Comparison of ENCODE assay signal across 12 cellular contexts in the genomic region with DNA sequence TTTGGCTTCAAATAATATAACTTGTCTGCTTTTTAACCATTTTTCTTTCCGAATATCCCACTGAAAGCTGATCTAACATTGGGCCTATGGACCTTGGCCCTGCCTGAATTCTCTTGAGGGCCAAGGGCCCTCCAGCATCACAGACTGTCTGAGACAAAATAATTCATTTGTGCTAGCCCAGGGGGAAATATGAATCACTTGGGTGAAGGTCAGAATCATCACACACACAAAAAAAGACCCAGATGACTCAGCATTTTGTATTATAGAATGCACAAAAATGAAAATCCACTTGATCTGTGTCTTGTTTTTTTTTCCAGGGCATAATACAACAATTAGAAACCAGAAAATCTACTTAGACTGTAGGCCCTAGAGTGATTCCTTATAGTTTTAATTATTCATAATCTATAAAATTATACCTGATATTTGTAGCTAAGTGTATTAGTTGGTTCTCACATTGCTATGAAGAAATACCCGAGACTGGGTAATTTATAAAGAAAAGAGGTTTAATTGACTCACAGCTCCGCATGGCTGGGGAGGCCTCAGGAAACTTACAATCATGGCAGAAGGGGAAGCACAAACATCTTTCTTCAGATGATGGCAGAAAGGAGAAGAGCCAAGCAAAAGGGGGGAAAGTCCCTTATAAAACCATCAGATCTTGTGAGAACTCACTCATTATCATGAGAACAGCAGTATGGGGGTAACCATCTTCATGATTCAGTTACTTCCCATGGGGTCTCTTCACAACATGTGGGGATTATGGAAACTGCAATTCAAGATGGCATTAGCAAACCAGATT. TPM values are rescaled to one million over a fixed set of nuclear protein-coding genes. Genes with fewer than 3 reads are reported as not detected.
DNase-seq lines count a peak whose midpoint lies in the region; ATAC-seq and TF ChIP-seq lines count a peak whose summit lies in the region.
"Had no signal": no experiment of that assay in that cellular context is flagged by ENCODE, and none has a peak within 500 bp of the region (broad histone marks: within the 10 kb centered on the region; RNA-seq: fewer than 3 reads in every experiment).

No MANE protein-coding gene starts in this region.

- H3K4me3 ChIP-seq in Panc1 (ENCODE audit: low read depth in 2 of 2, low read length in 2 of 2): no peak overlapping the region
- H3K4me3 ChIP-seq in right cardiac atrium (ENCODE audit: low read length): no peak overlapping the region
- H3K4me3 ChIP-seq in WERI-Rb-1 (ENCODE audit: low read depth, low read length): no peak overlapping the region
- H3K4me3 ChIP-seq: BLaER1, lower lobe of right lung, vagina had no signal

- H3K27me3 ChIP-seq in Panc1 (ENCODE audit: control insufficient read depth, insufficient read depth, low read length): no peaks in the 10 kb centered on the region
- no peaks in the 10 kb centered on the region for H3K27me3 ChIP-seq in right cardiac atrium (ENCODE audit: control insufficient read depth, insufficient read depth)
- no peaks in the 10 kb centered on the region for H3K27me3 ChIP-seq in WERI-Rb-1 (ENCODE audit: insufficient read depth, low read depth, severe bottlenecking)
- H3K27me3 ChIP-seq: BLaER1, vagina had no signal

- POLR2A ChIA-PET in Panc1 (lab: Charles Lee): no interaction called here

- WGBS in right cardiac atrium: 89% methylated on average over 3 of the region's 3 CpGs

- H3K4me1 ChIP-seq in Panc1 (ENCODE audit: control insufficient read depth, insufficient read depth, low read length): no peaks in the 10 kb centered on the region; the same call in 1 of the 2 replicates
- H3K4me1 ChIP-seq in right cardiac atrium (ENCODE audit: control insufficient read depth, insufficient read depth, low read length): no peaks in the 10 kb centered on the region
- H3K4me1 ChIP-seq: BLaER1, lower lobe of right lung, vagina had no signal

- peak overlapping the region; percentile 83 for H3K27ac Mint-ChIP-seq in activated naive CD4-positive, alpha-beta T cell treated with anti-CD3 and anti-CD28 coated beads for 36 hours
- H3K27ac Mint-ChIP-seq in stimulated activated naive B cell treated with anti-CD40 and anti-IgM and Interleukin-4, amounts not matched to agents 10 μg/mL and 1 μg/mL and 100 μg/mL, for 72 hours: peak overlapping the region; percentile 75
- H3K27ac Mint-ChIP-seq: effector memory CD8-positive, alpha-beta T cell had no signal

- ATAC-seq in Panc1 (no peak), GM18868 (IDR thresholded peaks at IDR 0.05; ENCODE audit: unreplicated experiment) (no peak), right cardiac atrium (no peak)
- peak; percentile 73 to 89 for ATAC-seq in stimulated activated naive B cell treated with anti-CD40 and anti-IgM and Interleukin-4, amounts not matched to agents 10 μg/mL and 1 μg/mL and 100 μg/mL, for 72 hours (replicated peaks)
- ATAC-seq: effector memory CD8-positive, alpha-beta T cell; lower lobe of right lung had no signal

- no peaks in the 10 kb centered on the region for H3K36me3 Mint-ChIP-seq in activated naive CD4-positive, alpha-beta T cell treated with anti-CD3 and anti-CD28 coated beads for 36 hours (ENCODE audit: low read depth)
- H3K36me3 Mint-ChIP-seq in stimulated activated naive B cell treated with anti-CD40 and anti-IgM and Interleukin-4, amounts not matched to agents 10 μg/mL and 1 μg/mL and 100 μg/mL, for 72 hours: peaks cover 0 to 4% of the 10 kb centered on the region in 2 donors

- H3K4me1 Mint-ChIP-seq in activated naive CD4-positive, alpha-beta T cell treated with anti-CD3 and anti-CD28 coated beads for 36 hours (ENCODE audit: low read depth): peaks cover 12% of the 10 kb centered on the region
- peaks cover 6% of the 10 kb centered on the region in 2 donors for H3K4me1 Mint-ChIP-seq in stimulated activated naive B cell treated with anti-CD40 and anti-IgM and Interleukin-4, amounts not matched to agents 10 μg/mL and 1 μg/mL and 100 μg/mL, for 72 hours

- intact Hi-C loops in activated naive CD4-positive, alpha-beta T cell treated with anti-CD3 and anti-CD28 coated beads for 36 hours (cut with micrococcal nuclease): loop anchor here (1.0 to 10.0 kb wide), 4 partner anchors 16 to 1577 kb away; no protein-coding TSS in a partner anchor
- intact Hi-C loops in Panc1 (cut with micrococcal nuclease; ENCODE audit: unreplicated experiment): no loop called here
- intact Hi-C loops in right cardiac atrium (cut with DNase I): no loop called here

- BruUV-seq in Panc1 (replicated peaks; lab: Mats Ljungman, UMichigan): no TSS peak

- in situ Hi-C loops in Panc1 (cut with HindIII; ENCODE audit: low pct_unique_long_range_greater_than_20kb, low sequenced_read_pairs): no loop called here

- H3K4me3 Mint-ChIP-seq in activated naive CD4-positive, alpha-beta T cell treated with anti-CD3 and anti-CD28 coated beads for 36 hours: no peak overlapping the region
- no peak overlapping the region for H3K4me3 Mint-ChIP-seq in stimulated activated naive B cell treated with anti-CD40 and anti-IgM and Interleukin-4, amounts not matched to agents 10 μg/mL and 1 μg/mL and 100 μg/mL, for 72 hours
- H3K4me3 Mint-ChIP-seq: effector memory CD8-positive, alpha-beta T cell had no signal

- H3K27me3 Mint-ChIP-seq in activated naive CD4-positive, alpha-beta T cell treated with anti-CD3 and anti-CD28 coated beads for 36 hours (ENCODE audit: low read depth): no peaks in the 10 kb centered on the region
- no peaks in the 10 kb centered on the region for H3K27me3 Mint-ChIP-seq in stimulated activated naive B cell treated with anti-CD40 and anti-IgM and Interleukin-4, amounts not matched to agents 10 μg/mL and 1 μg/mL and 100 μg/mL, for 72 hours
- H3K27me3 Mint-ChIP-seq: effector memory CD8-positive, alpha-beta T cell had no signal

- CTCF ChIA-PET in activated naive CD4-positive, alpha-beta T cell treated with anti-CD3 and anti-CD28 coated beads for 36 hours (lab: Charles Lee): interaction anchor here (0.9 to 1.2 kb wide), 2 partner anchors 65 to 137 kb away, joined by 3 read pairs; no protein-coding TSS in a partner anchor
- CTCF ChIA-PET in Panc1 (lab: Charles Lee): no interaction called here

- H3K36me3 ChIP-seq in Panc1 (ENCODE audit: control insufficient read depth, insufficient read depth, low read length): no peaks in the 10 kb centered on the region
- no peaks in the 10 kb centered on the region for H3K36me3 ChIP-seq in WERI-Rb-1
- H3K36me3 ChIP-seq: BLaER1, lower lobe of right lung, vagina had no signal

- H3K9me3 ChIP-seq in Panc1 (ENCODE audit: control insufficient read depth, insufficient read depth, low read depth, low read length) (no peaks in the 10 kb centered on the region), right cardiac atrium (ENCODE audit: control insufficient read depth, low read length) (no peaks in the 10 kb centered on the region), WERI-Rb-1 (ENCODE audit: severe bottlenecking) (no peaks in the 10 kb centered on the region)
- H3K9me3 ChIP-seq: BLaER1, lower lobe of right lung, vagina had no signal

- DNase-seq in activated naive CD4-positive, alpha-beta T cell treated with anti-CD3 and anti-CD28 coated beads for 36 hours: peak; percentile 34
- no peak for DNase-seq in activated naive CD4-positive, alpha-beta T cell treated with Interleukin-2 at 50 U/mL for 16 hours
- DNase-seq in Panc1 (ENCODE audit: low read depth, low spot score) (no peak), fibroblast of gingiva (ENCODE audit: low read depth) (peak; percentile 62), right cardiac atrium (no peak), WERI-Rb-1 (no peak)
- peak; percentile 6 for DNase-seq in stimulated activated naive B cell treated with anti-CD40 and anti-IgM and Interleukin-4, amounts not matched to agents 10 μg/mL and 1 μg/mL and 100 μg/mL, for 72 hours
- DNase-seq: effector memory CD8-positive, alpha-beta T cell; lower lobe of right lung had no signal

- H3K27ac ChIP-seq in Panc1 (ENCODE audit: low read length): peak overlapping the region; percentile 3; the same call in 1 of the 2 replicates
- H3K27ac ChIP-seq in right cardiac atrium (ENCODE audit: low read length): no peak overlapping the region
- H3K27ac ChIP-seq in WERI-Rb-1: no peak overlapping the region
- H3K27ac ChIP-seq: BLaER1, lower lobe of right lung, vagina had no signal

- H3K9me3 Mint-ChIP-seq in activated naive CD4-positive, alpha-beta T cell treated with anti-CD3 and anti-CD28 coated beads for 36 hours: no peaks in the 10 kb centered on the region
- H3K9me3 Mint-ChIP-seq in stimulated activated naive B cell treated with anti-CD40 and anti-IgM and Interleukin-4, amounts not matched to agents 10 μg/mL and 1 μg/mL and 100 μg/mL, for 72 hours: peaks cover 0 to 2% of the 10 kb centered on the region in 2 donors
- H3K9me3 Mint-ChIP-seq: effector memory CD8-positive, alpha-beta T cell had no signal

- no peak for TF ChIP-seq CTCF in Panc1 (IDR thresholded peaks at IDR 0.05)
- TF ChIP-seq CTCF in WERI-Rb-1 (IDR thresholded peaks at IDR 0.05; ENCODE audit: low read depth, low read length): no peak

RNA-seq across cellular contexts. Expression of a gene that starts 15.6 kb away (rescaled TPM):
- 10 to 100 TPM; 35.2 to 37.4 TPM for total RNA-seq in activated naive CD4-positive, alpha-beta T cell treated with anti-CD3 and anti-CD28 coated beads for 36 hours
- total RNA-seq in Panc1 (2021; ENCODE audit: unreplicated experiment) (200 TPM), right cardiac atrium (100 to 1,000 TPM; 110 to 135 (median 122) TPM)
- polyA plus RNA-seq in Panc1 (2012; ENCODE audit: insufficient read length): 109 TPM
- 37.5 TPM for polyA plus RNA-seq in right cardiac atrium

Comparison
In these comparisons a context has a peak if more than half of its experiments do, and no peak if none do; other contexts are left out.
1. DNase-seq: peak in activated naive CD4-positive, alpha-beta T cell treated with anti-CD3 and anti-CD28 coated beads for 36 hours (single experiment), fibroblast of gingiva (single experiment) and stimulated activated naive B cell treated with anti-CD40 and anti-IgM and Interleukin-4, amounts not matched to agents 10 μg/mL and 1 μg/mL and 100 μg/mL, for 72 hours (single experiment); none in activated naive CD4-positive, alpha-beta T cell treated with Interleukin-2 at 50 U/mL for 16 hours (single experiment), Panc1 (single experiment), right cardiac atrium (0 of 3) and WERI-Rb-1 (single experiment).
2. ATAC-seq: peak in stimulated activated naive B cell treated with anti-CD40 and anti-IgM and Interleukin-4, amounts not matched to agents 10 μg/mL and 1 μg/mL and 100 μg/mL, for 72 hours (2 of 2); none in Panc1 (single experiment), GM18868 (single experiment) and right cardiac atrium (0 of 2).